ENCODE assay signal across 16 cellular contexts in genomic region chr12:124531906-124532305, GRCh38.
"Had no signal": no experiment of that assay in that cellular context is flagged by ENCODE, and none has a peak within 500 bp of the region (broad histone marks: within the 10 kb centered on the region; RNA-seq: fewer than 3 reads in every experiment).

No MANE protein-coding gene starts in this region.

- H3K27ac Mint-ChIP-seq: activated B cell treated with CpG ODN at 0.5 μM for 24 hours; activated CD8-positive, alpha-beta T cell treated with anti-CD3 and anti-CD28 coated beads for 36 hours; activated naive CD8-positive, alpha-beta T cell; activated T-cell treated with anti-CD3 and anti-CD28 coated beads, Interleukin-2, amount 50 U/mL, for 72 hours; natural killer cell had no signal

- H3K36me3 Mint-ChIP-seq: activated naive CD8-positive, alpha-beta T cell; natural killer cell had no signal

- H3K4me3 ChIP-seq: gastroesophageal sphincter, psoas muscle, thyroid gland had no signal

- H3K4me3 Mint-ChIP-seq: activated B cell treated with CpG ODN at 0.5 μM for 24 hours; activated CD8-positive, alpha-beta T cell treated with anti-CD3 and anti-CD28 coated beads for 36 hours; activated naive CD8-positive, alpha-beta T cell; activated T-cell treated with anti-CD3 and anti-CD28 coated beads, Interleukin-2, amount 50 U/mL, for 72 hours; effector memory CD8-positive, alpha-beta T cell; natural killer cell; stimulated activated memory B cell treated with anti-CD40 and anti-IgM and Interleukin-4, amounts not matched to agents 10 μg/mL and 1 μg/mL and 100 μg/mL, for 72 hours; T-helper 17 cell had no signal

- H3K27ac ChIP-seq: epithelial cell of prostate, psoas muscle, thyroid gland had no signal

- H3K9me3 Mint-ChIP-seq: activated B cell treated with CpG ODN at 0.5 μM for 24 hours; activated CD8-positive, alpha-beta T cell treated with anti-CD3 and anti-CD28 coated beads for 36 hours; activated T-cell treated with anti-CD3 and anti-CD28 coated beads, Interleukin-2, amount 50 U/mL, for 72 hours; effector memory CD8-positive, alpha-beta T cell; natural killer cell; stimulated activated memory B cell treated with anti-CD40 and anti-IgM and Interleukin-4, amounts not matched to agents 10 μg/mL and 1 μg/mL and 100 μg/mL, for 72 hours had no signal

- DNase-seq: activated B cell treated with CpG ODN at 0.5 μM for 24 hours; activated CD4-positive, alpha-beta T cell treated with anti-CD3 and anti-CD28 coated beads for 48 hours; activated CD8-positive, alpha-beta memory T cell treated with anti-CD3 and anti-CD28 coated beads, Interleukin-2, amount 50 U/mL, for 48 hours; activated CD8-positive, alpha-beta T cell treated with anti-CD3 and anti-CD28 coated beads for 36 hours; activated gamma-delta T cell treated with Interleukin-2 at 50 U/mL for 16 hours; activated T-cell treated with anti-CD3 and anti-CD28 coated beads, Interleukin-2, amount 50 U/mL, for 72 hours; amniotic stem cell; effector memory CD8-positive, alpha-beta T cell; natural killer cell; T-helper 17 cell; thyroid gland had no signal

- H3K9me3 ChIP-seq: gastroesophageal sphincter, psoas muscle, thyroid gland had no signal

- ATAC-seq: activated CD8-positive, alpha-beta T cell treated with anti-CD3 and anti-CD28 coated beads for 36 hours; activated T-cell treated with anti-CD3 and anti-CD28 coated beads, Interleukin-2, amount 50 U/mL, for 72 hours; effector memory CD8-positive, alpha-beta T cell; gastroesophageal sphincter; natural killer cell; psoas muscle; stimulated activated memory B cell treated with anti-CD40 and anti-IgM and Interleukin-4, amounts not matched to agents 10 μg/mL and 1 μg/mL and 100 μg/mL, for 72 hours; T-helper 17 cell had no signal

- H3K27me3 ChIP-seq: gastroesophageal sphincter, thyroid gland had no signal

- H3K27me3 Mint-ChIP-seq: activated B cell treated with CpG ODN at 0.5 μM for 24 hours; activated CD8-positive, alpha-beta T cell treated with anti-CD3 and anti-CD28 coated beads for 36 hours; activated naive CD8-positive, alpha-beta T cell; effector memory CD8-positive, alpha-beta T cell; stimulated activated memory B cell treated with anti-CD40 and anti-IgM and Interleukin-4, amounts not matched to agents 10 μg/mL and 1 μg/mL and 100 μg/mL, for 72 hours; T-helper 17 cell had no signal

- H3K36me3 ChIP-seq: thyroid gland had no signal
